In the genomic region with DNA sequence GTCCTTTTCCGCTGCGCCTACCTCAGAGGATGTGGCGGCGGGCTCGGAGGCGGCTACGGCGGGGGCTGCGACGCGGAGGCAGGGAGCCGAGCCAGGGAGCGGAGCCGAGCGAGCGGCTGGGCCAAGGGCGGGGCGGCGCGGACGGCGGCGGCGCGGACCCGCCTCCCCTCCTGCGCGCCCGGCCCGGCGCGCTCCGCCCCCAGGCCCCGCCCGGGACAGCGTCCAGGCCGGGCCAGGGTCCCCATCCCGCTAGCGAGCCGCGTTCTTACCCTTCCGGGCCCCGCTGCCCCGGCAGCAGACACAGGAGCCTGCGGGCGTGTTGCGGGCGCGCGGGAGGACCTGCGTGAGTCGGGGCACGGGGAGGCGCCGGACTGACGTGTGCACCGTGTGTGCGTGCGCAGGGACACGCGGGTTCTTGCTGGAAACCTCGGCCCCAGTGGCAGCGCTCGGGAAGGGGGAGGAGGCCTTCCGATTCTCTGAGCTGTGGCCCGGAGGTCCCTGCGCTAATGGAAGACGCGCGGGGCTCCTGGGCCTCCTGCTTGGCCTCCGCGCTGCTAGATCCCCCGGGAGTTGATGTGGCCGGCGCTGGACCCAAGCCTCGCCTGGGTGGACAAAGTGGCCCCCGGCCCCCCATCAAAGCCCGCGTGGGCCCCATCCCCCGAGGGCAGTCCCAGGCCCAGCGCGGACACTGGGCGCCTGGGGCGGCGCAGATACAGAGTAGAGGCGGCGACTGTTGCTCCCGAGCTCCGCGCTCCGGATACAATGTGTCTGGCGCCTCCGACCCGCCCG, we compare ENCODE assay signal across 1 cellular context.
TF ChIP-seq lines count a peak whose summit lies in the region.

A gene with protein sequence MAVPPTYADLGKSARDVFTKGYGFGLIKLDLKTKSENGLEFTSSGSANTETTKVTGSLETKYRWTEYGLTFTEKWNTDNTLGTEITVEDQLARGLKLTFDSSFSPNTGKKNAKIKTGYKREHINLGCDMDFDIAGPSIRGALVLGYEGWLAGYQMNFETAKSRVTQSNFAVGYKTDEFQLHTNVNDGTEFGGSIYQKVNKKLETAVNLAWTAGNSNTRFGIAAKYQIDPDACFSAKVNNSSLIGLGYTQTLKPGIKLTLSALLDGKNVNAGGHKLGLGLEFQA (minus strand): TSS at position 350 of the 789 bp plus-strand sequence. CDS start 11,963 bp downstream, outside the sequence.

TF ChIP-seq in HepG2, 621 proteins besides CTCF, POLR2A, EP300 and RAD21 (continued from another document and continues in another):
- TF ChIP-seq, protein P1, sequence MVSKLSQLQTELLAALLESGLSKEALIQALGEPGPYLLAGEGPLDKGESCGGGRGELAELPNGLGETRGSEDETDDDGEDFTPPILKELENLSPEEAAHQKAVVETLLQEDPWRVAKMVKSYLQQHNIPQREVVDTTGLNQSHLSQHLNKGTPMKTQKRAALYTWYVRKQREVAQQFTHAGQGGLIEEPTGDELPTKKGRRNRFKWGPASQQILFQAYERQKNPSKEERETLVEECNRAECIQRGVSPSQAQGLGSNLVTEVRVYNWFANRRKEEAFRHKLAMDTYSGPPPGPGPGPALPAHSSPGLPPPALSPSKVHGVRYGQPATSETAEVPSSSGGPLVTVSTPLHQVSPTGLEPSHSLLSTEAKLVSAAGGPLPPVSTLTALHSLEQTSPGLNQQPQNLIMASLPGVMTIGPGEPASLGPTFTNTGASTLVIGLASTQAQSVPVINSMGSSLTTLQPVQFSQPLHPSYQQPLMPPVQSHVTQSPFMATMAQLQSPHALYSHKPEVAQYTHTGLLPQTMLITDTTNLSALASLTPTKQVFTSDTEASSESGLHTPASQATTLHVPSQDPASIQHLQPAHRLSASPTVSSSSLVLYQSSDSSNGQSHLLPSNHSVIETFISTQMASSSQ (IDR thresholded peaks at IDR 0.05; ENCODE audit: low read depth): no peak
- TF ChIP-seq, protein P1 (CRISPR knock-in tag; IDR thresholded peaks at IDR 0.05; ENCODE audit: borderline replicate concordance): peak; percentile 22; the same call in 1 of the 2 replicates
- TF ChIP-seq NPAS2 (CRISPR knock-in tag; IDR thresholded peaks at IDR 0.05; ENCODE audit: borderline replicate concordance) (no peak), JDP2 (CRISPR knock-in tag; IDR thresholded peaks at IDR 0.05; ENCODE audit: borderline replicate concordance) (no peak), JARID2 (CRISPR knock-in tag; IDR thresholded peaks at IDR 0.05; ENCODE audit: insufficient replicate concordance) (no peak), XRCC5 (optimal IDR thresholded peaks at IDR 0.05; ENCODE audit: low read length) (no peak), ZFP90 (CRISPR knock-in tag; IDR thresholded peaks at IDR 0.05; ENCODE audit: borderline replicate concordance) (peak; percentile 38; the same call in 1 of the 2 replicates), ZNF724P (CRISPR knock-in tag; IDR thresholded peaks at IDR 0.05; ENCODE audit: borderline replicate concordance) (0 out of 2 replicates have a peak, but pooled peaks have one; percentile 5), SMC3 (IDR thresholded peaks at IDR 0.05; ENCODE audit: low read length) (no peak), NR2C2 (CRISPR knock-in tag; IDR thresholded peaks at IDR 0.05; ENCODE audit: borderline replicate concordance) (peak; percentile 26), ZNF382 (CRISPR knock-in tag; IDR thresholded peaks at IDR 0.05; ENCODE audit: borderline replicate concordance) (no peak), KLF13 (CRISPR knock-in tag; IDR thresholded peaks at IDR 0.05) (0 out of 2 replicates have a peak, but pooled peaks have one; percentile 18), RELA (CRISPR knock-in tag; IDR thresholded peaks at IDR 0.05) (no peak), MED1 (CRISPR knock-in tag; IDR thresholded peaks at IDR 0.05) (peak; percentile 34; the same call in 1 of the 2 replicates), NBN (conservative IDR thresholded peaks at IDR 0.05) (no peak), PHB2 (IDR thresholded peaks at IDR 0.05; ENCODE audit: partially characterized antibody) (no peak), SMAD9 (CRISPR knock-in tag; IDR thresholded peaks at IDR 0.05) (no peak), HDAC1 (CRISPR knock-in tag; IDR thresholded peaks at IDR 0.05) (peak; percentile 91; the same call in 1 of the 2 replicates), SOX13 (IDR thresholded peaks at IDR 0.05) (no peak), SOX13 (CRISPR knock-in tag; conservative IDR thresholded peaks at IDR 0.05 in 1 of 2, IDR thresholded peaks at IDR 0.05 in 1 of 2) (no peak), ZNF432 (CRISPR knock-in tag; IDR thresholded peaks at IDR 0.05; ENCODE audit: borderline replicate concordance) (no peak), TAF15 (IDR thresholded peaks at IDR 0.05; ENCODE audit: low read depth, low read length, poor library complexity, severe bottlenecking) (no peak)
- TF ChIP-seq, protein P2, sequence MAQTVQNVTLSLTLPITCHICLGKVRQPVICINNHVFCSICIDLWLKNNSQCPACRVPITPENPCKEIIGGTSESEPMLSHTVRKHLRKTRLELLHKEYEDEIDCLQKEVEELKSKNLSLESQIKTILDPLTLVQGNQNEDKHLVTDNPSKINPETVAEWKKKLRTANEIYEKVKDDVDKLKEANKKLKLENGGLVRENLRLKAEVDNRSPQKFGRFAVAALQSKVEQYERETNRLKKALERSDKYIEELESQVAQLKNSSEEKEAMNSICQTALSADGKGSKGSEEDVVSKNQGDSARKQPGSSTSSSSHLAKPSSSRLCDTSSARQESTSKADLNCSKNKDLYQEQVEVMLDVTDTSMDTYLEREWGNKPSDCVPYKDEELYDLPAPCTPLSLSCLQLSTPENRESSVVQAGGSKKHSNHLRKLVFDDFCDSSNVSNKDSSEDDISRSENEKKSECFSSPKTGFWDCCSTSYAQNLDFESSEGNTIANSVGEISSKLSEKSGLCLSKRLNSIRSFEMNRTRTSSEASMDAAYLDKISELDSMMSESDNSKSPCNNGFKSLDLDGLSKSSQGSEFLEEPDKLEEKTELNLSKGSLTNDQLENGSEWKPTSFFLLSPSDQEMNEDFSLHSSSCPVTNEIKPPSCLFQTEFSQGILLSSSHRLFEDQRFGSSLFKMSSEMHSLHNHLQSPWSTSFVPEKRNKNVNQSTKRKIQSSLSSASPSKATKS (CRISPR knock-in tag; IDR thresholded peaks at IDR 0.05): no peak; the same call in 1 of the 2 replicates
- TF ChIP-seq, protein P3, sequence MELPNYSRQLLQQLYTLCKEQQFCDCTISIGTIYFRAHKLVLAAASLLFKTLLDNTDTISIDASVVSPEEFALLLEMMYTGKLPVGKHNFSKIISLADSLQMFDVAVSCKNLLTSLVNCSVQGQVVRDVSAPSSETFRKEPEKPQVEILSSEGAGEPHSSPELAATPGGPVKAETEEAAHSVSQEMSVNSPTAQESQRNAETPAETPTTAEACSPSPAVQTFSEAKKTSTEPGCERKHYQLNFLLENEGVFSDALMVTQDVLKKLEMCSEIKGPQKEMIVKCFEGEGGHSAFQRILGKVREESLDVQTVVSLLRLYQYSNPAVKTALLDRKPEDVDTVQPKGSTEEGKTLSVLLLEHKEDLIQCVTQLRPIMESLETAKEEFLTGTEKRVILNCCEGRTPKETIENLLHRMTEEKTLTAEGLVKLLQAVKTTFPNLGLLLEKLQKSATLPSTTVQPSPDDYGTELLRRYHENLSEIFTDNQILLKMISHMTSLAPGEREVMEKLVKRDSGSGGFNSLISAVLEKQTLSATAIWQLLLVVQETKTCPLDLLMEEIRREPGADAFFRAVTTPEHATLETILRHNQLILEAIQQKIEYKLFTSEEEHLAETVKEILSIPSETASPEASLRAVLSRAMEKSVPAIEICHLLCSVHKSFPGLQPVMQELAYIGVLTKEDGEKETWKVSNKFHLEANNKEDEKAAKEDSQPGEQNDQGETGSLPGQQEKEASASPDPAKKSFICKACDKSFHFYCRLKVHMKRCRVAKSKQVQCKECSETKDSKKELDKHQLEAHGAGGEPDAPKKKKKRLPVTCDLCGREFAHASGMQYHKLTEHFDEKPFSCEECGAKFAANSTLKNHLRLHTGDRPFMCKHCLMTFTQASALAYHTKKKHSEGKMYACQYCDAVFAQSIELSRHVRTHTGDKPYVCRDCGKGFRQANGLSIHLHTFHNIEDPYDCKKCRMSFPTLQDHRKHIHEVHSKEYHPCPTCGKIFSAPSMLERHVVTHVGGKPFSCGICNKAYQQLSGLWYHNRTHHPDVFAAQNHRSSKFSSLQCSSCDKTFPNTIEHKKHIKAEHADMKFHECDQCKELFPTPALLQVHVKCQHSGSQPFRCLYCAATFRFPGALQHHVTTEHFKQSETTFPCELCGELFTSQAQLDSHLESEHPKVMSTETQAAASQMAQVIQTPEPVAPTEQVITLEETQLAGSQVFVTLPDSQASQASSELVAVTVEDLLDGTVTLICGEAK (IDR thresholded peaks at IDR 0.05): no peak
- TF ChIP-seq, protein P3 (CRISPR knock-in tag; IDR thresholded peaks at IDR 0.05): peak; percentile 73
- TF ChIP-seq, protein P4, sequence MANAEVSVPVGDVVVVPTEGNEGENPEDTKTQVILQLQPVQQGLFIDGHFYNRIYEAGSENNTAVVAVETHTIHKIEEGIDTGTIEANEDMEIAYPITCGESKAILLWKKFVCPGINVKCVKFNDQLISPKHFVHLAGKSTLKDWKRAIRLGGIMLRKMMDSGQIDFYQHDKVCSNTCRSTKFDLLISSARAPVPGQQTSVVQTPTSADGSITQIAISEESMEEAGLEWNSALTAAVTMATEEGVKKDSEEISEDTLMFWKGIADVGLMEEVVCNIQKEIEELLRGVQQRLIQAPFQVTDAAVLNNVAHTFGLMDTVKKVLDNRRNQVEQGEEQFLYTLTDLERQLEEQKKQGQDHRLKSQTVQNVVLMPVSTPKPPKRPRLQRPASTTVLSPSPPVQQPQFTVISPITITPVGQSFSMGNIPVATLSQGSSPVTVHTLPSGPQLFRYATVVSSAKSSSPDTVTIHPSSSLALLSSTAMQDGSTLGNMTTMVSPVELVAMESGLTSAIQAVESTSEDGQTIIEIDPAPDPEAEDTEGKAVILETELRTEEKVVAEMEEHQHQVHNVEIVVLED (CRISPR knock-in tag; IDR thresholded peaks at IDR 0.05; ENCODE audit: borderline replicate concordance): peak; percentile 81
- TF ChIP-seq, protein P5, sequence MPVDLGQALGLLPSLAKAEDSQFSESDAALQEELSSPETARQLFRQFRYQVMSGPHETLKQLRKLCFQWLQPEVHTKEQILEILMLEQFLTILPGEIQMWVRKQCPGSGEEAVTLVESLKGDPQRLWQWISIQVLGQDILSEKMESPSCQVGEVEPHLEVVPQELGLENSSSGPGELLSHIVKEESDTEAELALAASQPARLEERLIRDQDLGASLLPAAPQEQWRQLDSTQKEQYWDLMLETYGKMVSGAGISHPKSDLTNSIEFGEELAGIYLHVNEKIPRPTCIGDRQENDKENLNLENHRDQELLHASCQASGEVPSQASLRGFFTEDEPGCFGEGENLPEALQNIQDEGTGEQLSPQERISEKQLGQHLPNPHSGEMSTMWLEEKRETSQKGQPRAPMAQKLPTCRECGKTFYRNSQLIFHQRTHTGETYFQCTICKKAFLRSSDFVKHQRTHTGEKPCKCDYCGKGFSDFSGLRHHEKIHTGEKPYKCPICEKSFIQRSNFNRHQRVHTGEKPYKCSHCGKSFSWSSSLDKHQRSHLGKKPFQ (CRISPR knock-in tag; IDR thresholded peaks at IDR 0.05; ENCODE audit: insufficient replicate concordance): peak; percentile 42
- TF ChIP-seq, protein P6, sequence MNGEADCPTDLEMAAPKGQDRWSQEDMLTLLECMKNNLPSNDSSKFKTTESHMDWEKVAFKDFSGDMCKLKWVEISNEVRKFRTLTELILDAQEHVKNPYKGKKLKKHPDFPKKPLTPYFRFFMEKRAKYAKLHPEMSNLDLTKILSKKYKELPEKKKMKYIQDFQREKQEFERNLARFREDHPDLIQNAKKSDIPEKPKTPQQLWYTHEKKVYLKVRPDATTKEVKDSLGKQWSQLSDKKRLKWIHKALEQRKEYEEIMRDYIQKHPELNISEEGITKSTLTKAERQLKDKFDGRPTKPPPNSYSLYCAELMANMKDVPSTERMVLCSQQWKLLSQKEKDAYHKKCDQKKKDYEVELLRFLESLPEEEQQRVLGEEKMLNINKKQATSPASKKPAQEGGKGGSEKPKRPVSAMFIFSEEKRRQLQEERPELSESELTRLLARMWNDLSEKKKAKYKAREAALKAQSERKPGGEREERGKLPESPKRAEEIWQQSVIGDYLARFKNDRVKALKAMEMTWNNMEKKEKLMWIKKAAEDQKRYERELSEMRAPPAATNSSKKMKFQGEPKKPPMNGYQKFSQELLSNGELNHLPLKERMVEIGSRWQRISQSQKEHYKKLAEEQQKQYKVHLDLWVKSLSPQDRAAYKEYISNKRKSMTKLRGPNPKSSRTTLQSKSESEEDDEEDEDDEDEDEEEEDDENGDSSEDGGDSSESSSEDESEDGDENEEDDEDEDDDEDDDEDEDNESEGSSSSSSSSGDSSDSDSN (CRISPR knock-in tag; IDR thresholded peaks at IDR 0.05): peak; percentile 88
